ENCODE assay signal across 1 cellular context in the genomic region with DNA sequence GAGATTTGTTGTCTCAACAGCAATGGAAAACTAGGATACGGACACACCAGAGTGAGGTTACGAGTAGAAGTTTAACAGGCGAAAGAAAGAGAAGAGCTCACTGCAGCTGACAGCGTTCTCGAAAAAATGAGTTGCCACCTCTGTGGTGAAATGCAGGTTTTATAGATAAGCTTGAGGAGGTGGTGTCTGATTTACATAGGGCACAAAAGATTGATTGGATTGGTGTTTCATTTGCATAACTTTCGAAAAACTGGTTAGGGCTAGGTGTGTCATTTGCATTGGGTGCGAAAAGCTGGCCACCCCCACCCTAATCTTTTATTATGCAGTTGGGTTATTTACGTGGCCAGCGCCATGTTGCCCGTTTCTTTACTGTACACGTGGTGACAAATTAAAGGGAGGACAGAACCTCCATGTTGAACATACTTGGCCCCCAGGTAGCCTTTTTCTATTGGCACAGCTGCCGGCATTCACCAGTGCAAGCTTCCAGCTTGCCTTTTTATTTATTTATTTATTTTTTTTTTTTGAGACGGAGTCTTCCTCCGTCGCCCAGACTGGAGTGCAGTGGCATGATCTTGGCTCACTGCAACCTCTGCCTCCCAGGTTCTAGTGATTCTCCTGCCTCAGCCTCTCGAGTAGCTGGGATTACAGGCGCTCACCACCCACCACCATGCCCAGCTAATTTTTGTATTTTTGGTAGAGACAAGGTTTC.
TF ChIP-seq lines count a peak whose summit lies in the region.

No MANE protein-coding gene starts in this region.

TF ChIP-seq in K562, 482 proteins besides CTCF, POLR2A, EP300 and RAD21 (continued from another document and continues in another):
- TF ChIP-seq, protein P1, sequence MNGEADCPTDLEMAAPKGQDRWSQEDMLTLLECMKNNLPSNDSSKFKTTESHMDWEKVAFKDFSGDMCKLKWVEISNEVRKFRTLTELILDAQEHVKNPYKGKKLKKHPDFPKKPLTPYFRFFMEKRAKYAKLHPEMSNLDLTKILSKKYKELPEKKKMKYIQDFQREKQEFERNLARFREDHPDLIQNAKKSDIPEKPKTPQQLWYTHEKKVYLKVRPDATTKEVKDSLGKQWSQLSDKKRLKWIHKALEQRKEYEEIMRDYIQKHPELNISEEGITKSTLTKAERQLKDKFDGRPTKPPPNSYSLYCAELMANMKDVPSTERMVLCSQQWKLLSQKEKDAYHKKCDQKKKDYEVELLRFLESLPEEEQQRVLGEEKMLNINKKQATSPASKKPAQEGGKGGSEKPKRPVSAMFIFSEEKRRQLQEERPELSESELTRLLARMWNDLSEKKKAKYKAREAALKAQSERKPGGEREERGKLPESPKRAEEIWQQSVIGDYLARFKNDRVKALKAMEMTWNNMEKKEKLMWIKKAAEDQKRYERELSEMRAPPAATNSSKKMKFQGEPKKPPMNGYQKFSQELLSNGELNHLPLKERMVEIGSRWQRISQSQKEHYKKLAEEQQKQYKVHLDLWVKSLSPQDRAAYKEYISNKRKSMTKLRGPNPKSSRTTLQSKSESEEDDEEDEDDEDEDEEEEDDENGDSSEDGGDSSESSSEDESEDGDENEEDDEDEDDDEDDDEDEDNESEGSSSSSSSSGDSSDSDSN (IDR thresholded peaks at IDR 0.05; ENCODE audit: borderline replicate concordance in 1 of 2, low read depth in 2 of 2, low read length in 2 of 2) = no peak
- TF ChIP-seq ZNF133 (CRISPR knock-in tag; IDR thresholded peaks at IDR 0.05) = no peak
- no peak for TF ChIP-seq SMARCA4 (IDR thresholded peaks at IDR 0.05)
- TF ChIP-seq, protein P2, sequence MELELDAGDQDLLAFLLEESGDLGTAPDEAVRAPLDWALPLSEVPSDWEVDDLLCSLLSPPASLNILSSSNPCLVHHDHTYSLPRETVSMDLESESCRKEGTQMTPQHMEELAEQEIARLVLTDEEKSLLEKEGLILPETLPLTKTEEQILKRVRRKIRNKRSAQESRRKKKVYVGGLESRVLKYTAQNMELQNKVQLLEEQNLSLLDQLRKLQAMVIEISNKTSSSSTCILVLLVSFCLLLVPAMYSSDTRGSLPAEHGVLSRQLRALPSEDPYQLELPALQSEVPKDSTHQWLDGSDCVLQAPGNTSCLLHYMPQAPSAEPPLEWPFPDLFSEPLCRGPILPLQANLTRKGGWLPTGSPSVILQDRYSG (tag; conservative IDR thresholded peaks at IDR 0.05; ENCODE audit: low read depth) = 0 out of 2 replicates have a peak, but pooled peaks have one; percentile 28
- TF ChIP-seq, protein P3, sequence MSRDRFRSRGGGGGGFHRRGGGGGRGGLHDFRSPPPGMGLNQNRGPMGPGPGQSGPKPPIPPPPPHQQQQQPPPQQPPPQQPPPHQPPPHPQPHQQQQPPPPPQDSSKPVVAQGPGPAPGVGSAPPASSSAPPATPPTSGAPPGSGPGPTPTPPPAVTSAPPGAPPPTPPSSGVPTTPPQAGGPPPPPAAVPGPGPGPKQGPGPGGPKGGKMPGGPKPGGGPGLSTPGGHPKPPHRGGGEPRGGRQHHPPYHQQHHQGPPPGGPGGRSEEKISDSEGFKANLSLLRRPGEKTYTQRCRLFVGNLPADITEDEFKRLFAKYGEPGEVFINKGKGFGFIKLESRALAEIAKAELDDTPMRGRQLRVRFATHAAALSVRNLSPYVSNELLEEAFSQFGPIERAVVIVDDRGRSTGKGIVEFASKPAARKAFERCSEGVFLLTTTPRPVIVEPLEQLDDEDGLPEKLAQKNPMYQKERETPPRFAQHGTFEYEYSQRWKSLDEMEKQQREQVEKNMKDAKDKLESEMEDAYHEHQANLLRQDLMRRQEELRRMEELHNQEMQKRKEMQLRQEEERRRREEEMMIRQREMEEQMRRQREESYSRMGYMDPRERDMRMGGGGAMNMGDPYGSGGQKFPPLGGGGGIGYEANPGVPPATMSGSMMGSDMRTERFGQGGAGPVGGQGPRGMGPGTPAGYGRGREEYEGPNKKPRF (IDR thresholded peaks at IDR 0.05; ENCODE audit: low read depth, low read length) = no peak
- TF ChIP-seq NFATC3 (IDR thresholded peaks at IDR 0.05) = no peak
- TF ChIP-seq, protein P4, sequence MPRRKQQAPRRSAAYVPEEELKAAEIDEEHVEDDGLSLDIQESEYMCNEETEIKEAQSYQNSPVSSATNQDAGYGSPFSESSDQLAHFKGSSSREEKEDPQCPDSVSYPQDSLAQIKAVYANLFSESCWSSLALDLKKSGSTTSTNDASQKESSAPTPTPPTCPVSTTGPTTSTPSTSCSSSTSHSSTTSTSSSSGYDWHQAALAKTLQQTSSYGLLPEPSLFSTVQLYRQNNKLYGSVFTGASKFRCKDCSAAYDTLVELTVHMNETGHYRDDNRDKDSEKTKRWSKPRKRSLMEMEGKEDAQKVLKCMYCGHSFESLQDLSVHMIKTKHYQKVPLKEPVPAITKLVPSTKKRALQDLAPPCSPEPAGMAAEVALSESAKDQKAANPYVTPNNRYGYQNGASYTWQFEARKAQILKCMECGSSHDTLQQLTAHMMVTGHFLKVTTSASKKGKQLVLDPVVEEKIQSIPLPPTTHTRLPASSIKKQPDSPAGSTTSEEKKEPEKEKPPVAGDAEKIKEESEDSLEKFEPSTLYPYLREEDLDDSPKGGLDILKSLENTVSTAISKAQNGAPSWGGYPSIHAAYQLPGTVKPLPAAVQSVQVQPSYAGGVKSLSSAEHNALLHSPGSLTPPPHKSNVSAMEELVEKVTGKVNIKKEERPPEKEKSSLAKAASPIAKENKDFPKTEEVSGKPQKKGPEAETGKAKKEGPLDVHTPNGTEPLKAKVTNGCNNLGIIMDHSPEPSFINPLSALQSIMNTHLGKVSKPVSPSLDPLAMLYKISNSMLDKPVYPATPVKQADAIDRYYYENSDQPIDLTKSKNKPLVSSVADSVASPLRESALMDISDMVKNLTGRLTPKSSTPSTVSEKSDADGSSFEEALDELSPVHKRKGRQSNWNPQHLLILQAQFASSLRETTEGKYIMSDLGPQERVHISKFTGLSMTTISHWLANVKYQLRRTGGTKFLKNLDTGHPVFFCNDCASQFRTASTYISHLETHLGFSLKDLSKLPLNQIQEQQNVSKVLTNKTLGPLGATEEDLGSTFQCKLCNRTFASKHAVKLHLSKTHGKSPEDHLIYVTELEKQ (CRISPR knock-in tag; IDR thresholded peaks at IDR 0.05) = no peak
- TF ChIP-seq SMAD3 (CRISPR knock-in tag; conservative IDR thresholded peaks at IDR 0.05) = no peak
- TF ChIP-seq NFXL1 (CRISPR knock-in tag; IDR thresholded peaks at IDR 0.05) = no peak
- TF ChIP-seq SP2 (IDR thresholded peaks at IDR 0.05; ENCODE audit: extremely low read depth, low read depth, low read length, poor library complexity, severe bottlenecking) = no peak
- TF ChIP-seq MAFG (tag; conservative IDR thresholded peaks at IDR 0.05) = no peak
- no peak for TF ChIP-seq SRSF3 (IDR thresholded peaks at IDR 0.05; ENCODE audit: insufficient read depth, low read length)
- TF ChIP-seq ZFP30 (CRISPR knock-in tag; IDR thresholded peaks at IDR 0.05; ENCODE audit: borderline replicate concordance) = no peak
- no peak for TF ChIP-seq PPARD (CRISPR knock-in tag; IDR thresholded peaks at IDR 0.05)
- no peak; the same call in 1 of the 2 replicates for TF ChIP-seq ZNF175 (CRISPR knock-in tag; IDR thresholded peaks at IDR 0.05; ENCODE audit: low read depth)
- TF ChIP-seq FUS (optimal IDR thresholded peaks at IDR 0.05; ENCODE audit: low read depth, low read length) = no peak
- TF ChIP-seq, protein P5, sequence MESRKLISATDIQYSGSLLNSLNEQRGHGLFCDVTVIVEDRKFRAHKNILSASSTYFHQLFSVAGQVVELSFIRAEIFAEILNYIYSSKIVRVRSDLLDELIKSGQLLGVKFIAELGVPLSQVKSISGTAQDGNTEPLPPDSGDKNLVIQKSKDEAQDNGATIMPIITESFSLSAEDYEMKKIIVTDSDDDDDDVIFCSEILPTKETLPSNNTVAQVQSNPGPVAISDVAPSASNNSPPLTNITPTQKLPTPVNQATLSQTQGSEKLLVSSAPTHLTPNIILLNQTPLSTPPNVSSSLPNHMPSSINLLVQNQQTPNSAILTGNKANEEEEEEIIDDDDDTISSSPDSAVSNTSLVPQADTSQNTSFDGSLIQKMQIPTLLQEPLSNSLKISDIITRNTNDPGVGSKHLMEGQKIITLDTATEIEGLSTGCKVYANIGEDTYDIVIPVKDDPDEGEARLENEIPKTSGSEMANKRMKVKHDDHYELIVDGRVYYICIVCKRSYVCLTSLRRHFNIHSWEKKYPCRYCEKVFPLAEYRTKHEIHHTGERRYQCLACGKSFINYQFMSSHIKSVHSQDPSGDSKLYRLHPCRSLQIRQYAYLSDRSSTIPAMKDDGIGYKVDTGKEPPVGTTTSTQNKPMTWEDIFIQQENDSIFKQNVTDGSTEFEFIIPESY (CRISPR knock-in tag; IDR thresholded peaks at IDR 0.05) = no peak
- no peak for TF ChIP-seq KLF13 (tag; IDR thresholded peaks at IDR 0.05; ENCODE audit: borderline replicate concordance, low read depth)
- TF ChIP-seq NCOA4 (IDR thresholded peaks at IDR 0.05; ENCODE audit: partially characterized antibody) = no peak
- no peak for TF ChIP-seq BMI1 (IDR thresholded peaks at IDR 0.05; ENCODE audit: low read length)
- no peak for TF ChIP-seq COPS2 (conservative IDR thresholded peaks at IDR 0.05)
- TF ChIP-seq CBFA2T2 (conservative IDR thresholded peaks at IDR 0.05) = no peak
- TF ChIP-seq, protein P6, sequence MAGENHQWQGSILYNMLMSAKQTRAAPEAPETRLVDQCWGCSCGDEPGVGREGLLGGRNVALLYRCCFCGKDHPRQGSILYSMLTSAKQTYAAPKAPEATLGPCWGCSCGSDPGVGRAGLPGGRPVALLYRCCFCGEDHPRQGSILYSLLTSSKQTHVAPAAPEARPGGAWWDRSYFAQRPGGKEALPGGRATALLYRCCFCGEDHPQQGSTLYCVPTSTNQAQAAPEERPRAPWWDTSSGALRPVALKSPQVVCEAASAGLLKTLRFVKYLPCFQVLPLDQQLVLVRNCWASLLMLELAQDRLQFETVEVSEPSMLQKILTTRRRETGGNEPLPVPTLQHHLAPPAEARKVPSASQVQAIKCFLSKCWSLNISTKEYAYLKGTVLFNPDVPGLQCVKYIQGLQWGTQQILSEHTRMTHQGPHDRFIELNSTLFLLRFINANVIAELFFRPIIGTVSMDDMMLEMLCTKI (IDR thresholded peaks at IDR 0.05; ENCODE audit: partially characterized antibody) = no peak
- TF ChIP-seq, protein P7, sequence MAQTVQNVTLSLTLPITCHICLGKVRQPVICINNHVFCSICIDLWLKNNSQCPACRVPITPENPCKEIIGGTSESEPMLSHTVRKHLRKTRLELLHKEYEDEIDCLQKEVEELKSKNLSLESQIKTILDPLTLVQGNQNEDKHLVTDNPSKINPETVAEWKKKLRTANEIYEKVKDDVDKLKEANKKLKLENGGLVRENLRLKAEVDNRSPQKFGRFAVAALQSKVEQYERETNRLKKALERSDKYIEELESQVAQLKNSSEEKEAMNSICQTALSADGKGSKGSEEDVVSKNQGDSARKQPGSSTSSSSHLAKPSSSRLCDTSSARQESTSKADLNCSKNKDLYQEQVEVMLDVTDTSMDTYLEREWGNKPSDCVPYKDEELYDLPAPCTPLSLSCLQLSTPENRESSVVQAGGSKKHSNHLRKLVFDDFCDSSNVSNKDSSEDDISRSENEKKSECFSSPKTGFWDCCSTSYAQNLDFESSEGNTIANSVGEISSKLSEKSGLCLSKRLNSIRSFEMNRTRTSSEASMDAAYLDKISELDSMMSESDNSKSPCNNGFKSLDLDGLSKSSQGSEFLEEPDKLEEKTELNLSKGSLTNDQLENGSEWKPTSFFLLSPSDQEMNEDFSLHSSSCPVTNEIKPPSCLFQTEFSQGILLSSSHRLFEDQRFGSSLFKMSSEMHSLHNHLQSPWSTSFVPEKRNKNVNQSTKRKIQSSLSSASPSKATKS (CRISPR knock-in tag; IDR thresholded peaks at IDR 0.05) = no peak
- TF ChIP-seq ZKSCAN8 (CRISPR knock-in tag; IDR thresholded peaks at IDR 0.05) = 0 out of 2 replicates have a peak, but pooled peaks have one; percentile 50
- no peak for TF ChIP-seq HCFC1 (IDR thresholded peaks at IDR 0.05; ENCODE audit: low read depth, low read length)
- no peak for TF ChIP-seq SAFB (IDR thresholded peaks at IDR 0.05; ENCODE audit: borderline replicate concordance, low read depth, low read length)
- TF ChIP-seq TCF7L2 (IDR thresholded peaks at IDR 0.05; ENCODE audit: low read depth, low read length) = no peak
- TF ChIP-seq TBL1XR1 (IDR thresholded peaks at IDR 0.05; ENCODE audit: low read length in 2 of 2) = no peak
- no peak for TF ChIP-seq KLF16 (IDR thresholded peaks at IDR 0.05)
- TF ChIP-seq ZNF408 (CRISPR knock-in tag; IDR thresholded peaks at IDR 0.05; ENCODE audit: low read depth) = no peak
- TF ChIP-seq ATF7 (IDR thresholded peaks at IDR 0.05) = 0 out of 2 replicates have a peak, but pooled peaks have one; percentile 15
- TF ChIP-seq ZNF3 (CRISPR knock-in tag; IDR thresholded peaks at IDR 0.05) = no peak
- no peak for TF ChIP-seq E2F3 (CRISPR knock-in tag; IDR thresholded peaks at IDR 0.05)
- no peak for TF ChIP-seq BRCA1 (IDR thresholded peaks at IDR 0.05)
- no peak for TF ChIP-seq BRCA1 (CRISPR knock-in tag; IDR thresholded peaks at IDR 0.05)
- TF ChIP-seq, protein P8, sequence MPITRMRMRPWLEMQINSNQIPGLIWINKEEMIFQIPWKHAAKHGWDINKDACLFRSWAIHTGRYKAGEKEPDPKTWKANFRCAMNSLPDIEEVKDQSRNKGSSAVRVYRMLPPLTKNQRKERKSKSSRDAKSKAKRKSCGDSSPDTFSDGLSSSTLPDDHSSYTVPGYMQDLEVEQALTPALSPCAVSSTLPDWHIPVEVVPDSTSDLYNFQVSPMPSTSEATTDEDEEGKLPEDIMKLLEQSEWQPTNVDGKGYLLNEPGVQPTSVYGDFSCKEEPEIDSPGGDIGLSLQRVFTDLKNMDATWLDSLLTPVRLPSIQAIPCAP (CRISPR knock-in tag; IDR thresholded peaks at IDR 0.05; ENCODE audit: borderline replicate concordance) = no peak
- no peak for TF ChIP-seq MED1 (CRISPR knock-in tag; IDR thresholded peaks at IDR 0.05; ENCODE audit: borderline replicate concordance)
- TF ChIP-seq RFX1 (IDR thresholded peaks at IDR 0.05) = no peak
- no peak for TF ChIP-seq SLC30A9 (CRISPR knock-in tag; IDR thresholded peaks at IDR 0.05)
- peak; percentile 91 for TF ChIP-seq MEIS2 (IDR thresholded peaks at IDR 0.05; ENCODE audit: partially characterized antibody)
- TF ChIP-seq POLR2G (IDR thresholded peaks at IDR 0.05; ENCODE audit: low read depth, low read length) = peak; percentile 50
- TF ChIP-seq, protein P9, sequence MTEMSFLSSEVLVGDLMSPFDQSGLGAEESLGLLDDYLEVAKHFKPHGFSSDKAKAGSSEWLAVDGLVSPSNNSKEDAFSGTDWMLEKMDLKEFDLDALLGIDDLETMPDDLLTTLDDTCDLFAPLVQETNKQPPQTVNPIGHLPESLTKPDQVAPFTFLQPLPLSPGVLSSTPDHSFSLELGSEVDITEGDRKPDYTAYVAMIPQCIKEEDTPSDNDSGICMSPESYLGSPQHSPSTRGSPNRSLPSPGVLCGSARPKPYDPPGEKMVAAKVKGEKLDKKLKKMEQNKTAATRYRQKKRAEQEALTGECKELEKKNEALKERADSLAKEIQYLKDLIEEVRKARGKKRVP (CRISPR knock-in tag; IDR thresholded peaks at IDR 0.05) = no peak
- TF ChIP-seq SIX5 (IDR thresholded peaks at IDR 0.05; ENCODE audit: borderline replicate concordance in 1 of 2, insufficient read depth in 1 of 2, low read depth in 1 of 2, low read length in 2 of 2) = no peak
